9 cellular contexts compared by ENCODE assay signal in the genomic region with DNA sequence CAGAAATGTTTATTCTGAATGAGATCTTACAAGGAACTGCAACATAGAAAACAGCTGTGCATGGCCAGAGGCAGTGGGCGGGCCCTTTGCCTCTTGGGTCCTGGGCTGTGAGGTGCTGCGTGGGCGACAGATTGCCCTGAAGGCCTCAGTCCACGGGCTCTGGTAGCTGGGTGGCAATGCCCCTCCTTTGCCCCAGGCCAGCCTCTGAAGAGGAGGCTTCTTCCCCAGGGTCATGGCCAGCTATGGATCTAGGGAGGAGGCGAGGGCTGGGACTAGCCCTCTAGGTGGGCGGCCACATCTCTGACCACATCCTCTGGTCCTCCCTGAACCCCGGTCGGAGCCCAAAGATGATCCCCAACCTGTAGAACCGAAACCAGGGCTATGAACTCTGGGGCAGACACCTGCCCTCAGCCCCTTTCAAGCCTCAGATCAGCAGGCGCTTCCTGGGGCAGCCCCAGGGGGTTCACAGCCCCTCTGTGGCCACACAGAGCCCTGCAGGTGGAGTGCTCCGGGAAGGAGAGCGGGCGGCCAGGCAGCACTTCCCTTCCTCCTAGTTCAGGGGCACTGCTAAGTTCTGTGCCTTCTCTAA. TPM values are rescaled to one million over a fixed set of nuclear protein-coding genes. Genes with fewer than 3 reads are reported as not detected.
A peak's percentile ranks its signal among the peaks of the same experiment; 100 is the strongest.
DNase-seq lines count a peak whose midpoint lies in the region; ATAC-seq and TF ChIP-seq lines count a peak whose summit lies in the region.
"Had no signal": no experiment of that assay in that cellular context is flagged by ENCODE, and none has a peak within 500 bp of the region (broad histone marks: within the 10 kb centered on the region; RNA-seq: fewer than 3 reads in every experiment).

No MANE protein-coding gene starts in this region.

- DNase-seq in heart right ventricle (no peak), Right ventricle myocardium inferior (ENCODE audit: missing footprints) (no peak), RWPE2 (ENCODE audit: low spot score) (no peak), glomerular visceral epithelial cell (ENCODE audit: extremely low spot score) (no peak), NCI-H2227 treated with DMSO at 0.1 percent for 48 hours (lab: John Stamatoyannopoulos, UW) (no peak)
- DNase-seq: DND-41 had no signal

- H3K9me3 ChIP-seq in heart right ventricle (no peaks in the 10 kb centered on the region), RWPE2 (ENCODE audit: severe bottlenecking) (no peaks in the 10 kb centered on the region), esophagus (ENCODE audit: control insufficient read depth in 2 of 2, insufficient read depth in 1 of 2, low read depth in 1 of 2, low read length in 1 of 2) (no peaks in the 10 kb centered on the region), subcutaneous abdominal adipose tissue (ENCODE audit: control insufficient read depth in 5 of 5, low read length in 5 of 5) (no peaks in the 10 kb centered on the region)

- ATAC-seq in heart right ventricle (no peak), Right ventricle myocardium inferior (no peak), HG02798 (IDR thresholded peaks at IDR 0.05; ENCODE audit: poor library complexity, unreplicated experiment) (peak; percentile 72), RWPE2 (ENCODE audit: low read depth) (no peak; the same call in 2 of the 3 replicates)

- H3K4me1 ChIP-seq in heart right ventricle (peaks cover 49 to 93% (median 90%) of the 10 kb centered on the region in 9 donors), RWPE2 (ENCODE audit: insufficient read depth, poor library complexity, severe bottlenecking) (peaks cover 22% of the 10 kb centered on the region), esophagus (ENCODE audit: control insufficient read depth in 2 of 2, insufficient read depth in 2 of 2, low read length in 1 of 2) (peaks cover 18 to 43% of the 10 kb centered on the region in 2 donors), subcutaneous abdominal adipose tissue (ENCODE audit: control insufficient read depth in 5 of 5, insufficient read depth in 5 of 5, low read length in 5 of 5) (peaks cover 22 to 85% (median 76%) of the 10 kb centered on the region in 5 donors)

- intact Hi-C loops in heart right ventricle (cut with DNase I): no loop called here
- intact Hi-C loops in Right ventricle myocardium inferior (cut with DNase I): no loop called here

- peak overlapping the region; percentile 29 to 96 (median 87) for H3K27ac ChIP-seq in heart right ventricle
- H3K27ac ChIP-seq in RWPE2 (ENCODE audit: poor library complexity, severe bottlenecking): peak overlapping the region; percentile 99
- peak overlapping the region; percentile 57 to 84 for H3K27ac ChIP-seq in esophagus (ENCODE audit: low read depth in 2 of 2, low read length in 1 of 2)
- peak overlapping the region; percentile 83 for H3K27ac ChIP-seq in subcutaneous abdominal adipose tissue (ENCODE audit: low read depth, low read length)

- TF ChIP-seq CTCF in heart right ventricle (IDR thresholded peaks at IDR 0.05) (no peak), RWPE2 (IDR thresholded peaks at IDR 0.05; ENCODE audit: poor library complexity, severe bottlenecking) (no peak)

- H3K36me3 ChIP-seq in heart right ventricle: peaks cover 0 to 42% (median 9%) of the 10 kb centered on the region in 9 donors
- peaks cover 29% of the 10 kb centered on the region for H3K36me3 ChIP-seq in RWPE2 (ENCODE audit: low read depth)
- H3K36me3 ChIP-seq in esophagus (ENCODE audit: control insufficient read depth in 2 of 2, insufficient read depth in 2 of 2, low read length in 1 of 2): peaks cover 0 to 12% of the 10 kb centered on the region in 2 donors
- H3K36me3 ChIP-seq in subcutaneous abdominal adipose tissue (ENCODE audit: control insufficient read depth in 5 of 5, insufficient read depth in 5 of 5, low read length in 5 of 5): peaks cover 0 to 42% (median 28%) of the 10 kb centered on the region in 5 donors

- 50 to 61% methylated on average over 13 of the region's 13 CpGs for WGBS in heart right ventricle, 2 donors
- 49 to 52% methylated on average over 13 of the region's 13 CpGs for WGBS in esophagus, 2 donors

- H3K27me3 ChIP-seq in heart right ventricle (no peaks in the 10 kb centered on the region), RWPE2 (ENCODE audit: insufficient read depth, poor library complexity, severe bottlenecking) (no peaks in the 10 kb centered on the region), esophagus (ENCODE audit: control insufficient read depth in 1 of 2, insufficient read depth in 2 of 2, low read length in 2 of 2) (no peaks in the 10 kb centered on the region), subcutaneous abdominal adipose tissue (ENCODE audit: control insufficient read depth in 5 of 5, insufficient read depth in 4 of 5, low read length in 5 of 5) (no peaks in the 10 kb centered on the region)

- peak overlapping the region in 2 of 5 donors; percentile 24 to 25 for H3K9ac ChIP-seq in subcutaneous abdominal adipose tissue (ENCODE audit: low read length in 5 of 5)

- H3K4me3 ChIP-seq in heart right ventricle (no peak overlapping the region), RWPE2 (ENCODE audit: severe bottlenecking) (no peak overlapping the region), esophagus (ENCODE audit: low read depth in 1 of 2, low read length in 2 of 2) (no peak overlapping the region), subcutaneous abdominal adipose tissue (ENCODE audit: low read depth in 1 of 5, low read length in 5 of 5) (no peak overlapping the region)

RNA-seq across cellular contexts. Expression of a gene that starts 6.6 kb away (rescaled TPM):
- total RNA-seq in heart right ventricle (1 to 10 TPM in 1 of 10 donors, under 1 TPM in 9; 0.04 to 1.3 (median 0.27) TPM), Right ventricle myocardium inferior (0.16 TPM)
- polyA plus RNA-seq in heart right ventricle (under 1 TPM; 0.17 to 0.37 TPM), esophagus (10 to 100 TPM; 17.5 to 30.7 TPM)

RNA-seq across cellular contexts. Expression of a gene that starts 27.3 kb away (rescaled TPM):
- total RNA-seq in heart right ventricle (10 to 100 TPM; 30.7 to 73.1 (median 43.9) TPM), Right ventricle myocardium inferior (56.0 TPM)
- polyA plus RNA-seq in heart right ventricle (10 to 100 TPM; 26.0 to 39.7 TPM), esophagus (10 to 100 TPM; 16.1 to 28.7 TPM)

RNA-seq across cellular contexts. Expression of a gene that starts 40.7 kb away (rescaled TPM):
- 10 to 100 TPM in 2 of 10 donors, 1 to 10 TPM in 8; 5.8 to 12.5 (median 8.1) TPM for total RNA-seq in heart right ventricle
- polyA plus RNA-seq in heart right ventricle: 10 to 100 TPM in 1 of 2 donors, 1 to 10 TPM in 1; 9.9 to 10.7 TPM
- 8.4 TPM for total RNA-seq in Right ventricle myocardium inferior
- 10 to 100 TPM; 15.4 to 19.0 TPM for polyA plus RNA-seq in esophagus

RNA-seq across cellular contexts. Expression of a gene that starts 48.1 kb away (rescaled TPM):
- 10 to 100 TPM in 2 of 10 donors, 1 to 10 TPM in 8; 4.6 to 11.3 (median 8.1) TPM for total RNA-seq in heart right ventricle
- polyA plus RNA-seq in heart right ventricle: 10 to 100 TPM in 1 of 2 donors, 1 to 10 TPM in 1; 7.8 to 19.9 TPM
- total RNA-seq in Right ventricle myocardium inferior: 11.3 TPM
- polyA plus RNA-seq in esophagus: 1 to 10 TPM; 4.7 to 7.5 TPM
